ENCODE assay signal across 8 cellular contexts in the genomic region with DNA sequence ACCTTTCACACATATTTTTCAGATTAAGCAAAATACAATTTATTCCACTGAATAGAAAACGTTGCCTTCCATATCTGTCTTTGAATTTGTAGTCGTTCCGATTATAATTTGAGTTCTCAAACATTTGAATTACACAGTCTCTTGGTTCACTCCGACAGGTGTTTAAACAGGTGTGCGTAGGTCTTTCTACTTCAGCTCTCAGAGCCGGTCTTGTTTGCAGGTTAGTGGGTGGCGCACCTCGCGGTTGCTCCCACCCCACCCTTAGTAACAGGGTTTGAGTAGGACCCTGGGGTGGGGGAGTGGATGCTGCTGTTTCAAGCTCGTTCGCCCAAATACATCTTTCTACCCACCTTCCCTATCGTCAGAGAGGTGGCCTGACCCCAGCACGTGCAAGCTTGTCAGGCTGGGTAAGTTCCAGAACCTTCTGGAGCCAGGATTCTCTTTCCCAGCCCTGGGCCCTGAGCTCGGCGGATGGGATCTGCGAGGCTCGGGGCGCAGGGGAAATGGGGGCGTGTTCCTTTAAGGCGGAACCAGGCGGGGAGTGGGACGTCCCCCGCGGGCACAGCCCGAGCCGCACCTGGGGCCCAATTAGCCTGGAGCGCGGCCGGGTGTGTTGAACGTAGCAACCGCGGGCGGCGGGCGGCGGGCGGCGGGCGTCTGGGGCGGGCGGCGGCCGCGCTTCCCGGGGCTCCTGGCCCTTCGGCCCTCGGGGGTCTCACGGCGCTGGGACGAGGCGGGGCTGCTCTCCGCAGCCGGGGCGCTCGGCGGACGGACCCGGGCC. TPM values are rescaled to one million over a fixed set of nuclear protein-coding genes. Genes with fewer than 3 reads are reported as not detected.
DNase-seq lines count a peak whose midpoint lies in the region; ATAC-seq and TF ChIP-seq lines count a peak whose summit lies in the region.

A gene (plus strand): TSS at position 591 of the 781 bp plus-strand sequence.

- TF ChIP-seq CTCF in fibroblast of pulmonary artery (IDR thresholded peaks at IDR 0.05; ENCODE audit: low read length, missing control alignments): no peak
- TF ChIP-seq CTCF in neural cell (IDR thresholded peaks at IDR 0.05; ENCODE audit: poor library complexity, severe bottlenecking): no peak
- TF ChIP-seq CTCF in suprapubic skin (IDR thresholded peaks at IDR 0.05): no peak

- DNase-seq in DMS53 (lab: John Stamatoyannopoulos, UW) (peak; percentile 77), NCI-H1092 (lab: John Stamatoyannopoulos, UW) (peak; percentile 10), activated T-cell treated with anti-CD3 and anti-CD28 coated beads for 1 hour (ENCODE audit: low read depth) (peak; percentile 46), fibroblast of pulmonary artery (ENCODE audit: low read depth) (no peak), suprapubic skin (ENCODE audit: low spot score in 2 of 2) (no peak), NCI-H1694 treated with DMSO at 0.1 percent for 48 hours (lab: John Stamatoyannopoulos, UW) (no peak)

- H4K20me1 ChIP-seq in neural cell (ENCODE audit: insufficient read depth): no peaks in the 10 kb centered on the region

- no peaks in the 10 kb centered on the region for H3F3A ChIP-seq in neural cell (ENCODE audit: insufficient read depth, low read length, poor library complexity, severe bottlenecking)

- H3K27ac ChIP-seq in neural cell (ENCODE audit: low read length): no peak within 1 kb of the TSS
- no peak within 1 kb of the TSS for H3K27ac ChIP-seq in suprapubic skin

- no peak for TF ChIP-seq POLR2A in suprapubic skin (IDR thresholded peaks at IDR 0.05)

- H3K27me3 ChIP-seq in neural cell (ENCODE audit: insufficient read depth, low read depth, low read length) (peaks cover 36% of the 10 kb centered on the region), suprapubic skin (peaks cover 8% of the 10 kb centered on the region)

- TF ChIP-seq EP300 in neural cell (conservative IDR thresholded peaks at IDR 0.05; ENCODE audit: poor library complexity, severe bottlenecking) (no peak), suprapubic skin (IDR thresholded peaks at IDR 0.05) (no peak)

- TF ChIP-seq RAD21 in neural cell (conservative IDR thresholded peaks at IDR 0.05): no peak

- no peak within 1 kb of the TSS for H3K4me2 ChIP-seq in neural cell (ENCODE audit: low read length)

- H3K36me3 ChIP-seq in neural cell (ENCODE audit: insufficient read depth, low read length) (no peaks in the 10 kb centered on the region), suprapubic skin (no peaks in the 10 kb centered on the region)

- H3K79me2 ChIP-seq in neural cell (replicated peaks; ENCODE audit: insufficient read depth, low read length): no peaks in the 10 kb centered on the region

- ATAC-seq in GM21619 (IDR thresholded peaks at IDR 0.05; ENCODE audit: unreplicated experiment): peak; percentile 79

- H3K9ac ChIP-seq in neural cell (ENCODE audit: low read length): no peak within 1 kb of the TSS

- peaks cover 16% of the 10 kb centered on the region for H3K4me1 ChIP-seq in suprapubic skin

- peak within 1 kb of the TSS; percentile 35 for H3K4me3 ChIP-seq in fibroblast of pulmonary artery (replicated peaks; ENCODE audit: low read depth, low read length)
- H3K4me3 ChIP-seq in neural cell (ENCODE audit: low read length): peak within 1 kb of the TSS; percentile 61
- H3K4me3 ChIP-seq in suprapubic skin: peak within 1 kb of the TSS; percentile 65

- WGBS in suprapubic skin: 56% methylated on average over 13 of the region's 58 CpGs

- no peaks in the 10 kb centered on the region for H3K9me2 ChIP-seq in neural cell (ENCODE audit: insufficient read depth, low read length)

- no peaks in the 10 kb centered on the region for H3K9me3 ChIP-seq in neural cell (ENCODE audit: low read length)
- no peaks in the 10 kb centered on the region for H3K9me3 ChIP-seq in suprapubic skin

- H2AFZ ChIP-seq in neural cell (ENCODE audit: low read depth, low read length): no peak within 1 kb of the TSS

TF ChIP-seq in neural cell, 6 proteins besides CTCF, POLR2A, EP300 and RAD21:
- no peak for TF ChIP-seq SMC3 (conservative IDR thresholded peaks at IDR 0.05; ENCODE audit: poor library complexity)
- TF ChIP-seq, protein P1, sequence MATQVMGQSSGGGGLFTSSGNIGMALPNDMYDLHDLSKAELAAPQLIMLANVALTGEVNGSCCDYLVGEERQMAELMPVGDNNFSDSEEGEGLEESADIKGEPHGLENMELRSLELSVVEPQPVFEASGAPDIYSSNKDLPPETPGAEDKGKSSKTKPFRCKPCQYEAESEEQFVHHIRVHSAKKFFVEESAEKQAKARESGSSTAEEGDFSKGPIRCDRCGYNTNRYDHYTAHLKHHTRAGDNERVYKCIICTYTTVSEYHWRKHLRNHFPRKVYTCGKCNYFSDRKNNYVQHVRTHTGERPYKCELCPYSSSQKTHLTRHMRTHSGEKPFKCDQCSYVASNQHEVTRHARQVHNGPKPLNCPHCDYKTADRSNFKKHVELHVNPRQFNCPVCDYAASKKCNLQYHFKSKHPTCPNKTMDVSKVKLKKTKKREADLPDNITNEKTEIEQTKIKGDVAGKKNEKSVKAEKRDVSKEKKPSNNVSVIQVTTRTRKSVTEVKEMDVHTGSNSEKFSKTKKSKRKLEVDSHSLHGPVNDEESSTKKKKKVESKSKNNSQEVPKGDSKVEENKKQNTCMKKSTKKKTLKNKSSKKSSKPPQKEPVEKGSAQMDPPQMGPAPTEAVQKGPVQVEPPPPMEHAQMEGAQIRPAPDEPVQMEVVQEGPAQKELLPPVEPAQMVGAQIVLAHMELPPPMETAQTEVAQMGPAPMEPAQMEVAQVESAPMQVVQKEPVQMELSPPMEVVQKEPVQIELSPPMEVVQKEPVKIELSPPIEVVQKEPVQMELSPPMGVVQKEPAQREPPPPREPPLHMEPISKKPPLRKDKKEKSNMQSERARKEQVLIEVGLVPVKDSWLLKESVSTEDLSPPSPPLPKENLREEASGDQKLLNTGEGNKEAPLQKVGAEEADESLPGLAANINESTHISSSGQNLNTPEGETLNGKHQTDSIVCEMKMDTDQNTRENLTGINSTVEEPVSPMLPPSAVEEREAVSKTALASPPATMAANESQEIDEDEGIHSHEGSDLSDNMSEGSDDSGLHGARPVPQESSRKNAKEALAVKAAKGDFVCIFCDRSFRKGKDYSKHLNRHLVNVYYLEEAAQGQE (IDR thresholded peaks at IDR 0.05; ENCODE audit: borderline replicate concordance): no peak
- no peak for TF ChIP-seq MXI1 (conservative IDR thresholded peaks at IDR 0.05; ENCODE audit: poor library complexity, severe bottlenecking)
- TF ChIP-seq TAF1 (IDR thresholded peaks at IDR 0.05; ENCODE audit: low read depth): no peak
- TF ChIP-seq EZH2 (IDR thresholded peaks at IDR 0.05; ENCODE audit: borderline replicate concordance, insufficient read depth, low read length, poor library complexity, severe bottlenecking): no peak
- no peak for TF ChIP-seq POLR2AphosphoS5 (IDR thresholded peaks at IDR 0.05)
TF ChIP-seq in neural cell: peak in this region for 0.

RNA-seq across cellular contexts. Expression of the gene that starts here (rescaled TPM):
- 9.1 and 12.2 TPM in 2 replicates for polyA plus RNA-seq in neural cell
- 8.5 and 9.0 TPM in 2 replicates for polyA minus RNA-seq in neural cell
- total RNA-seq in suprapubic skin: 1 to 10 TPM; 2.9 to 4.3 (median 3.8) TPM

Comparison
In these comparisons a context has a peak if more than half of its experiments do, and no peak if none do; other contexts are left out.
1. DNase-seq: peak in DMS53 (single experiment), NCI-H1092 (single experiment) and activated T-cell treated with anti-CD3 and anti-CD28 coated beads for 1 hour (single experiment); none in fibroblast of pulmonary artery (single experiment), suprapubic skin (0 of 2) and NCI-H1694 treated with DMSO at 0.1 percent for 48 hours (single experiment).
2. Peak in every context shown above with its lines, with median percentiles within 50 percentile points of each other: H3K4me3 ChIP-seq.